ENCODE assay signal across 1 cellular context in the genomic region with DNA sequence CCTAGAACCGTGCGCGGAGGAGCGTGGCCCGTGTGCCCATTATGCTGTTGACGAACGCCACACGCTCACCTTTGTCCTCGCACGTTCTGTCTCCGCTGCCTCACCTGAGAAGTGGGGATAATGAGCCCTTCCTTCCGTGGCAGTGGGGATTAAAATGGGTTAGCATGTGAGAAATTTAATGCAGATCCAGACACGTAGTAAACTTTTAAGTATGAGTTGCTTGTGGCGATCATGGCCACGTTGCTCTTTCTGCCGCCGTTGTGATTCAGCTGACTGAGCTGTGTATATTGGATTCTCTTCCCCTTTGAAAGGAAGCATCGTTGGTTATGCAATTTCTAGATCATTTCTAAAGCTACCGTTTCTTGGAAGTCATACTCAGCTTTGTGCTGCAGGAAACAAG.
TF ChIP-seq lines count a peak whose summit lies in the region.

No MANE protein-coding gene starts in this region.

TF ChIP-seq in K562, 482 proteins besides CTCF, POLR2A, EP300 and RAD21:
- no peak for TF ChIP-seq TOE1 (IDR thresholded peaks at IDR 0.05; ENCODE audit: borderline replicate concordance)
- TF ChIP-seq TOE1 (CRISPR knock-in tag; IDR thresholded peaks at IDR 0.05; ENCODE audit: borderline replicate concordance, low read depth): no peak
- no peak for TF ChIP-seq FOXA1 (IDR thresholded peaks at IDR 0.05; ENCODE audit: borderline replicate concordance)
- TF ChIP-seq FOXK2 (conservative IDR thresholded peaks at IDR 0.05 in 1 of 2, IDR thresholded peaks at IDR 0.05 in 1 of 2; ENCODE audit: low read depth in 2 of 2): no peak
- TF ChIP-seq CEBPB (tag; IDR thresholded peaks at IDR 0.05): peak; percentile 21; the same call in 1 of the 2 replicates
- TF ChIP-seq MBD1 (CRISPR knock-in tag; IDR thresholded peaks at IDR 0.05): peak; percentile 88; the same call in 1 of the 2 replicates
- TF ChIP-seq MTA3 (IDR thresholded peaks at IDR 0.05; ENCODE audit: borderline replicate concordance): 0 out of 2 replicates have a peak, but pooled peaks have one; percentile 1
- no peak for TF ChIP-seq GABPB2 (CRISPR knock-in tag; conservative IDR thresholded peaks at IDR 0.05)
- no peak for TF ChIP-seq CCAR2 (IDR thresholded peaks at IDR 0.05; ENCODE audit: low read depth, low read length)
- peak in 1 of 2 experiments; percentile 56; a peak in 1 of 4 replicates for TF ChIP-seq MLLT1 (IDR thresholded peaks at IDR 0.05)
